In the genomic region with DNA sequence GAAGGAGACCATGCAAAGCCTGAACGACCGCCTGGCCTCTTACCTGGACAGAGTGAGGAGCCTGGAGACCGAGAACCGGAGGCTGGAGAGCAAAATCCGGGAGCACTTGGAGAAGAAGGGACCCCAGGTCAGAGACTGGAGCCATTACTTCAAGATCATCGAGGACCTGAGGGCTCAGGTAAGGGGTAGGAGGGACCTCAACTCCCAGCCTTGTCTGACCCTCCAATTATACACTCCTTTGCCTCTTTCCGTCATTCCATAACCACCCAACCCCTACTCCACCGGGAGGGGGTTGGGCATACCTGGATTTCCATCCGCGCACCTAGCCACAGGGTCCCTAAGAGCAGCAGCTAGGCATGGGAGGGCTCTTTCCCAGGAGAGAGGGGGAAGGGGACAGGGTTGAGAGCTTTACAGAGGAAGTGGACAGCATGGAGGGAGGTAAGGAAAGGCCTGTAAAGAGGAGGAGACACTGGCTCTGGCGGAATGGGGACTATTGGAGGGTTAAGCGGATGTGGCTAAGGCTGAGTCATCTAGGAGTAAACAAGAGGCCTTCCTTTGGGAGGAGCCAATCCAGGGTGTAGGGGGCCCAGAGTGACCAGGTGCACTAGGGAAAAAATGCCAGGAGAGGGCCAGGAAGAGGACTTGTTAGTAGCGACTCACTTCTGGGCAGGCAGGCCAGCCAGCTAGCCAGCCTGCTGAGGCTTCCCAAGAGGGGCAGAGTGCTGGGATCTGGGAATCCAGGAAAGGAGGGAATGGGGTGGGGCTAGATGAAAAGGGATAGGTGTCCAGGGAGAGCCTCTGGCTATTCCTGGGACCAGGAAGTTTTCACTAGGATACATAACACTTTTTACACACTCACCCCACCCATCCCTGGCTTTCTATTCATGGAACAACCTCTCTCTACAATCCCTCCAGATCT, we compare ENCODE assay signal across 1 cellular context.
TF ChIP-seq lines count a peak whose summit lies in the region.

No MANE protein-coding gene starts in this region.

TF ChIP-seq in HepG2, 621 proteins besides CTCF, POLR2A, EP300 and RAD21 (continued from another document and continues in another):
- TF ChIP-seq, protein P1, sequence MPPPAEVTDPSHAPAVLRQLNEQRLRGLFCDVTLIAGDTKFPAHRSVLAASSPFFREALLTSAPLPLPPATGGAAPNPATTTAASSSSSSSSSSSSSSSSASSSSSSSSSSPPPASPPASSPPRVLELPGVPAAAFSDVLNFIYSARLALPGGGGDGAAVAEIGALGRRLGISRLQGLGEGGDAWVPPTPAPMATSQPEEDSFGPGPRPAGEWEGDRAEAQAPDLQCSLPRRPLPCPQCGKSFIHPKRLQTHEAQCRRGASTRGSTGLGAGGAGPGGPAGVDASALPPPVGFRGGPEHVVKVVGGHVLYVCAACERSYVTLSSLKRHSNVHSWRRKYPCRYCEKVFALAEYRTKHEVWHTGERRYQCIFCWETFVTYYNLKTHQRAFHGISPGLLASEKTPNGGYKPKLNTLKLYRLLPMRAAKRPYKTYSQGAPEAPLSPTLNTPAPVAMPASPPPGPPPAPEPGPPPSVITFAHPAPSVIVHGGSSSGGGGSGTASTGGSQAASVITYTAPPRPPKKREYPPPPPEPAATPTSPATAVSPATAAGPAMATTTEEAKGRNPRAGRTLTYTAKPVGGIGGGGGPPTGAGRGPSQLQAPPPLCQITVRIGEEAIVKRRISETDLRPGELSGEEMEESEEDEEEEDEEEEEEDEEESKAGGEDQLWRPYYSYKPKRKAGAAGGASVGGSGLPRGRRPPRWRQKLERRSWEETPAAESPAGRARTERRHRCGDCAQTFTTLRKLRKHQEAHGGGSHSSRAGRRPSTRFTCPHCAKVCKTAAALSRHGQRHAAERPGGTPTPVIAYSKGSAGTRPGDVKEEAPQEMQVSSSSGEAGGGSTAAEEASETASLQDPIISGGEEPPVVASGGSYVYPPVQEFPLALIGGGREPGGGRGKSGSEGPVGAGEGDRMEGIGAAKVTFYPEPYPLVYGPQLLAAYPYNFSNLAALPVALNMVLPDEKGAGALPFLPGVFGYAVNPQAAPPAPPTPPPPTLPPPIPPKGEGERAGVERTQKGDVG (CRISPR knock-in tag; IDR thresholded peaks at IDR 0.05; ENCODE audit: borderline replicate concordance) = no peak
- TF ChIP-seq ZNF557 (CRISPR knock-in tag; IDR thresholded peaks at IDR 0.05) (peak; percentile 82; the same call in 1 of the 2 replicates), ZNF562 (CRISPR knock-in tag; IDR thresholded peaks at IDR 0.05; ENCODE audit: borderline replicate concordance) (no peak), ZNF761 (CRISPR knock-in tag; conservative IDR thresholded peaks at IDR 0.05) (0 out of 2 replicates have a peak, but pooled peaks have one; percentile 49), PREB (CRISPR knock-in tag; IDR thresholded peaks at IDR 0.05) (no peak), ZNF879 (CRISPR knock-in tag; IDR thresholded peaks at IDR 0.05) (no peak), HOXA3 (CRISPR knock-in tag; IDR thresholded peaks at IDR 0.05) (peak; percentile 51; the same call in 1 of the 2 replicates), SCMH1 (CRISPR knock-in tag; IDR thresholded peaks at IDR 0.05; ENCODE audit: borderline replicate concordance) (no peak), ZSCAN20 (CRISPR knock-in tag; IDR thresholded peaks at IDR 0.05; ENCODE audit: borderline replicate concordance) (no peak), SPEN (CRISPR knock-in tag; IDR thresholded peaks at IDR 0.05; ENCODE audit: low read depth) (peak; percentile 82), ARNT2 (CRISPR knock-in tag; IDR thresholded peaks at IDR 0.05; ENCODE audit: low read depth) (no peak), ZNF883 (CRISPR knock-in tag; IDR thresholded peaks at IDR 0.05; ENCODE audit: not compliant biosample characterization) (no peak), GFI1 (CRISPR knock-in tag; IDR thresholded peaks at IDR 0.05; ENCODE audit: borderline replicate concordance) (0 out of 2 replicates have a peak, but pooled peaks have one; percentile 50), SIN3B (IDR thresholded peaks at IDR 0.05; ENCODE audit: low read length) (no peak), ZNF549 (CRISPR knock-in tag; IDR thresholded peaks at IDR 0.05) (no peak), ZNF253 (CRISPR knock-in tag; IDR thresholded peaks at IDR 0.05; ENCODE audit: borderline replicate concordance) (no peak), WIZ (CRISPR knock-in tag; IDR thresholded peaks at IDR 0.05) (no peak), NCOA5 (CRISPR knock-in tag; IDR thresholded peaks at IDR 0.05) (no peak), MAZ (IDR thresholded peaks at IDR 0.05; ENCODE audit: borderline replicate concordance, low read depth, low read length) (no peak; the same call in 1 of the 2 replicates), MAZ (CRISPR knock-in tag; IDR thresholded peaks at IDR 0.05; ENCODE audit: low read depth) (no peak), ZNF296 (CRISPR knock-in tag; conservative IDR thresholded peaks at IDR 0.05) (peak; percentile 45; the same call in 1 of the 2 replicates), ZNF616 (CRISPR knock-in tag; IDR thresholded peaks at IDR 0.05; ENCODE audit: low read depth) (0 out of 2 replicates have a peak, but pooled peaks have one; percentile 46), MIER2 (CRISPR knock-in tag; IDR thresholded peaks at IDR 0.05) (peak; percentile 54; the same call in 1 of the 2 replicates), ZNF780A (CRISPR knock-in tag; IDR thresholded peaks at IDR 0.05) (no peak), ZNF746 (CRISPR knock-in tag; IDR thresholded peaks at IDR 0.05) (peak; percentile 63; the same call in 1 of the 2 replicates), ZBTB42 (CRISPR knock-in tag; IDR thresholded peaks at IDR 0.05) (peak; percentile 88; the same call in 1 of the 2 replicates)
- TF ChIP-seq, protein P2, sequence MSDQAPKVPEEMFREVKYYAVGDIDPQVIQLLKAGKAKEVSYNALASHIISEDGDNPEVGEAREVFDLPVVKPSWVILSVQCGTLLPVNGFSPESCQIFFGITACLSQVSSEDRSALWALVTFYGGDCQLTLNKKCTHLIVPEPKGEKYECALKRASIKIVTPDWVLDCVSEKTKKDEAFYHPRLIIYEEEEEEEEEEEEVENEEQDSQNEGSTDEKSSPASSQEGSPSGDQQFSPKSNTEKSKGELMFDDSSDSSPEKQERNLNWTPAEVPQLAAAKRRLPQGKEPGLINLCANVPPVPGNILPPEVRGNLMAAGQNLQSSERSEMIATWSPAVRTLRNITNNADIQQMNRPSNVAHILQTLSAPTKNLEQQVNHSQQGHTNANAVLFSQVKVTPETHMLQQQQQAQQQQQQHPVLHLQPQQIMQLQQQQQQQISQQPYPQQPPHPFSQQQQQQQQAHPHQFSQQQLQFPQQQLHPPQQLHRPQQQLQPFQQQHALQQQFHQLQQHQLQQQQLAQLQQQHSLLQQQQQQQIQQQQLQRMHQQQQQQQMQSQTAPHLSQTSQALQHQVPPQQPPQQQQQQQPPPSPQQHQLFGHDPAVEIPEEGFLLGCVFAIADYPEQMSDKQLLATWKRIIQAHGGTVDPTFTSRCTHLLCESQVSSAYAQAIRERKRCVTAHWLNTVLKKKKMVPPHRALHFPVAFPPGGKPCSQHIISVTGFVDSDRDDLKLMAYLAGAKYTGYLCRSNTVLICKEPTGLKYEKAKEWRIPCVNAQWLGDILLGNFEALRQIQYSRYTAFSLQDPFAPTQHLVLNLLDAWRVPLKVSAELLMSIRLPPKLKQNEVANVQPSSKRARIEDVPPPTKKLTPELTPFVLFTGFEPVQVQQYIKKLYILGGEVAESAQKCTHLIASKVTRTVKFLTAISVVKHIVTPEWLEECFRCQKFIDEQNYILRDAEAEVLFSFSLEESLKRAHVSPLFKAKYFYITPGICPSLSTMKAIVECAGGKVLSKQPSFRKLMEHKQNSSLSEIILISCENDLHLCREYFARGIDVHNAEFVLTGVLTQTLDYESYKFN (CRISPR knock-in tag; conservative IDR thresholded peaks at IDR 0.05) = peak; percentile 90
- TF ChIP-seq, protein P3, sequence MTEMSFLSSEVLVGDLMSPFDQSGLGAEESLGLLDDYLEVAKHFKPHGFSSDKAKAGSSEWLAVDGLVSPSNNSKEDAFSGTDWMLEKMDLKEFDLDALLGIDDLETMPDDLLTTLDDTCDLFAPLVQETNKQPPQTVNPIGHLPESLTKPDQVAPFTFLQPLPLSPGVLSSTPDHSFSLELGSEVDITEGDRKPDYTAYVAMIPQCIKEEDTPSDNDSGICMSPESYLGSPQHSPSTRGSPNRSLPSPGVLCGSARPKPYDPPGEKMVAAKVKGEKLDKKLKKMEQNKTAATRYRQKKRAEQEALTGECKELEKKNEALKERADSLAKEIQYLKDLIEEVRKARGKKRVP (CRISPR knock-in tag; IDR thresholded peaks at IDR 0.05) = no peak
- TF ChIP-seq, protein P4, sequence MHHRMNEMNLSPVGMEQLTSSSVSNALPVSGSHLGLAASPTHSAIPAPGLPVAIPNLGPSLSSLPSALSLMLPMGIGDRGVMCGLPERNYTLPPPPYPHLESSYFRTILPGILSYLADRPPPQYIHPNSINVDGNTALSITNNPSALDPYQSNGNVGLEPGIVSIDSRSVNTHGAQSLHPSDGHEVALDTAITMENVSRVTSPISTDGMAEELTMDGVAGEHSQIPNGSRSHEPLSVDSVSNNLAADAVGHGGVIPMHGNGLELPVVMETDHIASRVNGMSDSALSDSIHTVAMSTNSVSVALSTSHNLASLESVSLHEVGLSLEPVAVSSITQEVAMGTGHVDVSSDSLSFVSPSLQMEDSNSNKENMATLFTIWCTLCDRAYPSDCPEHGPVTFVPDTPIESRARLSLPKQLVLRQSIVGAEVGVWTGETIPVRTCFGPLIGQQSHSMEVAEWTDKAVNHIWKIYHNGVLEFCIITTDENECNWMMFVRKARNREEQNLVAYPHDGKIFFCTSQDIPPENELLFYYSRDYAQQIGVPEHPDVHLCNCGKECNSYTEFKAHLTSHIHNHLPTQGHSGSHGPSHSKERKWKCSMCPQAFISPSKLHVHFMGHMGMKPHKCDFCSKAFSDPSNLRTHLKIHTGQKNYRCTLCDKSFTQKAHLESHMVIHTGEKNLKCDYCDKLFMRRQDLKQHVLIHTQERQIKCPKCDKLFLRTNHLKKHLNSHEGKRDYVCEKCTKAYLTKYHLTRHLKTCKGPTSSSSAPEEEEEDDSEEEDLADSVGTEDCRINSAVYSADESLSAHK (CRISPR knock-in tag; IDR thresholded peaks at IDR 0.05; ENCODE audit: borderline replicate concordance) = 0 out of 2 replicates have a peak, but pooled peaks have one; percentile 5
- TF ChIP-seq, protein P5, sequence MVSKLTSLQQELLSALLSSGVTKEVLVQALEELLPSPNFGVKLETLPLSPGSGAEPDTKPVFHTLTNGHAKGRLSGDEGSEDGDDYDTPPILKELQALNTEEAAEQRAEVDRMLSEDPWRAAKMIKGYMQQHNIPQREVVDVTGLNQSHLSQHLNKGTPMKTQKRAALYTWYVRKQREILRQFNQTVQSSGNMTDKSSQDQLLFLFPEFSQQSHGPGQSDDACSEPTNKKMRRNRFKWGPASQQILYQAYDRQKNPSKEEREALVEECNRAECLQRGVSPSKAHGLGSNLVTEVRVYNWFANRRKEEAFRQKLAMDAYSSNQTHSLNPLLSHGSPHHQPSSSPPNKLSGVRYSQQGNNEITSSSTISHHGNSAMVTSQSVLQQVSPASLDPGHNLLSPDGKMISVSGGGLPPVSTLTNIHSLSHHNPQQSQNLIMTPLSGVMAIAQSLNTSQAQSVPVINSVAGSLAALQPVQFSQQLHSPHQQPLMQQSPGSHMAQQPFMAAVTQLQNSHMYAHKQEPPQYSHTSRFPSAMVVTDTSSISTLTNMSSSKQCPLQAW (CRISPR knock-in tag; IDR thresholded peaks at IDR 0.05) = peak; percentile 83; the same call in 1 of the 2 replicates
- TF ChIP-seq, protein P6, sequence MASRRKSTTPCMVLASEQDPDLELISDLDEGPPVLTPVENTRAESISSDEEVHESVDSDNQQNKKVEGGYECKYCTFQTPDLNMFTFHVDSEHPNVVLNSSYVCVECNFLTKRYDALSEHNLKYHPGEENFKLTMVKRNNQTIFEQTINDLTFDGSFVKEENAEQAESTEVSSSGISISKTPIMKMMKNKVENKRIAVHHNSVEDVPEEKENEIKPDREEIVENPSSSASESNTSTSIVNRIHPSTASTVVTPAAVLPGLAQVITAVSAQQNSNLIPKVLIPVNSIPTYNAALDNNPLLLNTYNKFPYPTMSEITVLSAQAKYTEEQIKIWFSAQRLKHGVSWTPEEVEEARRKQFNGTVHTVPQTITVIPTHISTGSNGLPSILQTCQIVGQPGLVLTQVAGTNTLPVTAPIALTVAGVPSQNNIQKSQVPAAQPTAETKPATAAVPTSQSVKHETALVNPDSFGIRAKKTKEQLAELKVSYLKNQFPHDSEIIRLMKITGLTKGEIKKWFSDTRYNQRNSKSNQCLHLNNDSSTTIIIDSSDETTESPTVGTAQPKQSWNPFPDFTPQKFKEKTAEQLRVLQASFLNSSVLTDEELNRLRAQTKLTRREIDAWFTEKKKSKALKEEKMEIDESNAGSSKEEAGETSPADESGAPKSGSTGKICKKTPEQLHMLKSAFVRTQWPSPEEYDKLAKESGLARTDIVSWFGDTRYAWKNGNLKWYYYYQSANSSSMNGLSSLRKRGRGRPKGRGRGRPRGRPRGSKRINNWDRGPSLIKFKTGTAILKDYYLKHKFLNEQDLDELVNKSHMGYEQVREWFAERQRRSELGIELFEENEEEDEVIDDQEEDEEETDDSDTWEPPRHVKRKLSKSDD (CRISPR knock-in tag; IDR thresholded peaks at IDR 0.05; ENCODE audit: low read depth) = no peak
- TF ChIP-seq, protein P7, sequence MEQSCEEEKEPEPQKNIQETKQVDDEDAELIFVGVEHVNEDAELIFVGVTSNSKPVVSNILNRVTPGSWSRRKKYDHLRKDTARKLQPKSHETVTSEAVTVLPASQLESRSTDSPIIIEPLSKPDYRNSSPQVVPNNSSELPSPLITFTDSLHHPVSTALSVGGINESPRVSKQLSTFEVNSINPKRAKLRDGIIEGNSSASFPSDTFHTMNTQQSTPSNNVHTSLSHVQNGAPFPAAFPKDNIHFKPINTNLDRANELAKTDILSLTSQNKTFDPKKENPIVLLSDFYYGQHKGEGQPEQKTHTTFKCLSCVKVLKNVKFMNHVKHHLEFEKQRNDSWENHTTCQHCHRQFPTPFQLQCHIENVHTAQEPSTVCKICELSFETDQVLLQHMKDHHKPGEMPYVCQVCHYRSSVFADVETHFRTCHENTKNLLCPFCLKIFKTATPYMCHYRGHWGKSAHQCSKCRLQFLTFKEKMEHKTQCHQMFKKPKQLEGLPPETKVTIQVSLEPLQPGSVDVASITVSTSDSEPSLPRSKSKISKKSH (CRISPR knock-in tag; IDR thresholded peaks at IDR 0.05; ENCODE audit: borderline replicate concordance) = no peak
- TF ChIP-seq, protein P8, sequence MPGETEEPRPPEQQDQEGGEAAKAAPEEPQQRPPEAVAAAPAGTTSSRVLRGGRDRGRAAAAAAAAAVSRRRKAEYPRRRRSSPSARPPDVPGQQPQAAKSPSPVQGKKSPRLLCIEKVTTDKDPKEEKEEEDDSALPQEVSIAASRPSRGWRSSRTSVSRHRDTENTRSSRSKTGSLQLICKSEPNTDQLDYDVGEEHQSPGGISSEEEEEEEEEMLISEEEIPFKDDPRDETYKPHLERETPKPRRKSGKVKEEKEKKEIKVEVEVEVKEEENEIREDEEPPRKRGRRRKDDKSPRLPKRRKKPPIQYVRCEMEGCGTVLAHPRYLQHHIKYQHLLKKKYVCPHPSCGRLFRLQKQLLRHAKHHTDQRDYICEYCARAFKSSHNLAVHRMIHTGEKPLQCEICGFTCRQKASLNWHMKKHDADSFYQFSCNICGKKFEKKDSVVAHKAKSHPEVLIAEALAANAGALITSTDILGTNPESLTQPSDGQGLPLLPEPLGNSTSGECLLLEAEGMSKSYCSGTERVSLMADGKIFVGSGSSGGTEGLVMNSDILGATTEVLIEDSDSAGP (CRISPR knock-in tag; IDR thresholded peaks at IDR 0.05; ENCODE audit: borderline replicate concordance) = peak; percentile 50; the same call in 1 of the 2 replicates
